Comparison of ENCODE assay signal across 1 cellular context in genomic region chr19:2840794-2841790, GRCh38.
A peak's percentile ranks its signal among the peaks of the same experiment; 100 is the strongest.
TF ChIP-seq lines count a peak whose summit lies in the region.

Gene ZNF555 (plus strand): TSS chr19:2841475. CDS start chr19:2841573, 98 bp downstream.

TF ChIP-seq in HepG2, 621 proteins besides CTCF, POLR2A, EP300 and RAD21 (continued from another document and continues in another):
- TF ChIP-seq GABPA (IDR thresholded peaks at IDR 0.05; ENCODE audit: low read depth, low read length): no peak
- TF ChIP-seq GABPA (CRISPR knock-in tag; IDR thresholded peaks at IDR 0.05; ENCODE audit: low read depth): peak; percentile 41; the same call in 1 of the 2 replicates
- TF ChIP-seq SNRNP70 (IDR thresholded peaks at IDR 0.05; ENCODE audit: low read depth, low read length): no peak
- peak; percentile 58; the same call in 1 of the 2 replicates for TF ChIP-seq FOXJ3 (CRISPR knock-in tag; IDR thresholded peaks at IDR 0.05; ENCODE audit: borderline replicate concordance)
- no peak for TF ChIP-seq AGO1 (IDR thresholded peaks at IDR 0.05; ENCODE audit: low read depth, low read length, poor library complexity, severe bottlenecking)
- 0 out of 2 replicates have a peak, but pooled peaks have one; percentile 61 for TF ChIP-seq ZNF784 (CRISPR knock-in tag; IDR thresholded peaks at IDR 0.05; ENCODE audit: borderline replicate concordance)
- no peak; the same call in 1 of the 2 replicates for TF ChIP-seq TFDP2 (CRISPR knock-in tag; IDR thresholded peaks at IDR 0.05)
- TF ChIP-seq ZFP36L1 (CRISPR knock-in tag; IDR thresholded peaks at IDR 0.05): no peak
- no peak for TF ChIP-seq ZNF616 (CRISPR knock-in tag; IDR thresholded peaks at IDR 0.05; ENCODE audit: low read depth)
- no peak for TF ChIP-seq SETDB1 (CRISPR knock-in tag; IDR thresholded peaks at IDR 0.05; ENCODE audit: borderline replicate concordance)
- no peak for TF ChIP-seq PHB2 (IDR thresholded peaks at IDR 0.05; ENCODE audit: partially characterized antibody)
- TF ChIP-seq FOXC1 (CRISPR knock-in tag; IDR thresholded peaks at IDR 0.05; ENCODE audit: borderline replicate concordance): peak; percentile 97; the same call in 1 of the 2 replicates
- TF ChIP-seq TBX3 (IDR thresholded peaks at IDR 0.05; ENCODE audit: borderline replicate concordance): peak; percentile 10; the same call in 1 of the 2 replicates
- no peak for TF ChIP-seq NFE2L2 (IDR thresholded peaks at IDR 0.05; ENCODE audit: low read length)
- TF ChIP-seq NR2F2 (IDR thresholded peaks at IDR 0.05; ENCODE audit: borderline replicate concordance, low read depth): no peak
- TF ChIP-seq ZNF562 (CRISPR knock-in tag; IDR thresholded peaks at IDR 0.05; ENCODE audit: borderline replicate concordance): no peak
- TF ChIP-seq ZNF136 (CRISPR knock-in tag; IDR thresholded peaks at IDR 0.05; ENCODE audit: low read depth): 0 out of 2 replicates have a peak, but pooled peaks have one; percentile 57
- TF ChIP-seq MED1 (CRISPR knock-in tag; IDR thresholded peaks at IDR 0.05): peak; percentile 68
- TF ChIP-seq, protein P1, sequence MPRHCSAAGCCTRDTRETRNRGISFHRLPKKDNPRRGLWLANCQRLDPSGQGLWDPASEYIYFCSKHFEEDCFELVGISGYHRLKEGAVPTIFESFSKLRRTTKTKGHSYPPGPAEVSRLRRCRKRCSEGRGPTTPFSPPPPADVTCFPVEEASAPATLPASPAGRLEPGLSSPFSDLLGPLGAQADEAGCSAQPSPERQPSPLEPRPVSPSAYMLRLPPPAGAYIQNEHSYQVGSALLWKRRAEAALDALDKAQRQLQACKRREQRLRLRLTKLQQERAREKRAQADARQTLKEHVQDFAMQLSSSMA (CRISPR knock-in tag; IDR thresholded peaks at IDR 0.05): peak; percentile 68; the same call in 1 of the 2 replicates
- TF ChIP-seq, protein P2, sequence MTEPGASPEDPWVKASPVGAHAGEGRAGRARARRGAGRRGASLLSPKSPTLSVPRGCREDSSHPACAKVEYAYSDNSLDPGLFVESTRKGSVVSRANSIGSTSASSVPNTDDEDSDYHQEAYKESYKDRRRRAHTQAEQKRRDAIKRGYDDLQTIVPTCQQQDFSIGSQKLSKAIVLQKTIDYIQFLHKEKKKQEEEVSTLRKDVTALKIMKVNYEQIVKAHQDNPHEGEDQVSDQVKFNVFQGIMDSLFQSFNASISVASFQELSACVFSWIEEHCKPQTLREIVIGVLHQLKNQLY (CRISPR knock-in tag; IDR thresholded peaks at IDR 0.05): no peak
- TF ChIP-seq SIN3A (IDR thresholded peaks at IDR 0.05; ENCODE audit: borderline replicate concordance, low read depth, low read length): peak; percentile 32; the same call in 1 of the 2 replicates
- peak; percentile 45; the same call in 1 of the 2 replicates for TF ChIP-seq ATF3 (CRISPR knock-in tag; IDR thresholded peaks at IDR 0.05)
- no peak for TF ChIP-seq ZNF225 (CRISPR knock-in tag; IDR thresholded peaks at IDR 0.05)
- peak; percentile 94 for TF ChIP-seq HOXA5 (CRISPR knock-in tag; IDR thresholded peaks at IDR 0.05)
- no peak for TF ChIP-seq PPARG (CRISPR knock-in tag; conservative IDR thresholded peaks at IDR 0.05)
- TF ChIP-seq SP5 (CRISPR knock-in tag; IDR thresholded peaks at IDR 0.05; ENCODE audit: borderline replicate concordance, low read depth): 0 out of 2 replicates have a peak, but pooled peaks have one; percentile 25
- TF ChIP-seq MEIS2 (CRISPR knock-in tag; IDR thresholded peaks at IDR 0.05): 0 out of 2 replicates have a peak, but pooled peaks have one; percentile 12
- TF ChIP-seq KLF11 (CRISPR knock-in tag; IDR thresholded peaks at IDR 0.05): no peak
- TF ChIP-seq NCOR1 (IDR thresholded peaks at IDR 0.05; ENCODE audit: borderline replicate concordance, low read length): no peak
- TF ChIP-seq, protein P3, sequence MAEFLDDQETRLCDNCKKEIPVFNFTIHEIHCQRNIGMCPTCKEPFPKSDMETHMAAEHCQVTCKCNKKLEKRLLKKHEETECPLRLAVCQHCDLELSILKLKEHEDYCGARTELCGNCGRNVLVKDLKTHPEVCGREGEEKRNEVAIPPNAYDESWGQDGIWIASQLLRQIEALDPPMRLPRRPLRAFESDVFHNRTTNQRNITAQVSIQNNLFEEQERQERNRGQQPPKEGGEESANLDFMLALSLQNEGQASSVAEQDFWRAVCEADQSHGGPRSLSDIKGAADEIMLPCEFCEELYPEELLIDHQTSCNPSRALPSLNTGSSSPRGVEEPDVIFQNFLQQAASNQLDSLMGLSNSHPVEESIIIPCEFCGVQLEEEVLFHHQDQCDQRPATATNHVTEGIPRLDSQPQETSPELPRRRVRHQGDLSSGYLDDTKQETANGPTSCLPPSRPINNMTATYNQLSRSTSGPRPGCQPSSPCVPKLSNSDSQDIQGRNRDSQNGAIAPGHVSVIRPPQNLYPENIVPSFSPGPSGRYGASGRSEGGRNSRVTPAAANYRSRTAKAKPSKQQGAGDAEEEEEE (CRISPR knock-in tag; IDR thresholded peaks at IDR 0.05; ENCODE audit: borderline replicate concordance): no peak
- no peak for TF ChIP-seq ZBTB40 (IDR thresholded peaks at IDR 0.05)
- TF ChIP-seq ZBTB40 (CRISPR knock-in tag; IDR thresholded peaks at IDR 0.05): no peak
- peak; percentile 81; the same call in 1 of the 2 replicates for TF ChIP-seq ZNF142 (CRISPR knock-in tag; IDR thresholded peaks at IDR 0.05)
- TF ChIP-seq TCF7L2 (IDR thresholded peaks at IDR 0.05; ENCODE audit: low read depth, low read length): no peak
